ENCODE assay signal across 9 cellular contexts in the genomic region with DNA sequence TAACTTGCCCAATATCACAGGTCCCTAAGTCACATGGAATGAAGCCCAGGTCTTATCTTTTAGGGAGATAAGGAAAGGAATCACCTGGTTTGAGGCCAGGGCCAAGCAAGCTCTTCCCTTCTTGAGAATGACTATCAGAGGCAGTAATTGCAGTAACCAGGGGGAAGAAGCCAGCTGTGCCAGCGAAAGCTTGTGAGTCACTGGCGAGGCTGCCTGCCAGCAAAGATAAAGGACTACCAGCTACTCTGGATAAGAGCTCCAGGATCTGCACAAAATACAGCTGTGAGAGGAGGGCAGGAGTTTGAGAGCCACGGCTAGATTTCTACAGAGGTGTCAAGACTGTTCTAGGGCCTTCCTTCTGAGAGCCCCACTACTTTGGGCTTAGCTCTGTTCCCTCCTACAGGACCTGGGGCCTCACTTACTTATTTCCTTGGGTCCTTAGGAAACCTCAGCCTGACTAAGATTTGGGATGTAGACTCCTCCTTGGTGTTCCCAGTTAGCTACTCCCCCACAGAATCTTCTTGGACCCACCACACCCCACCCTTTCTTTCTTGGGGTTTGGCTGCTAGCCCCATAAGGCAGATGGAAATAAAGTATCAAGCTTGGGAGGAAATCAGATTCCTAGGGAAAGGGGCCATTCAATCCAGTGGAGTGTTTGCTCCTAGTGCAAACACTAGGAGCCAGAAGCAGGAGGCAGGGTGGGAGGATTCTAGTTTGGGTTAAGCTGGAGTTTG. TPM values are rescaled to one million over a fixed set of nuclear protein-coding genes. Genes with fewer than 3 reads are reported as not detected.
A peak's percentile ranks its signal among the peaks of the same experiment; 100 is the strongest.
DNase-seq lines count a peak whose midpoint lies in the region; ATAC-seq, FAIRE-seq and TF ChIP-seq lines count a peak whose summit lies in the region.
"Had no signal": no experiment of that assay in that cellular context is flagged by ENCODE, and none has a peak within 500 bp of the region (broad histone marks: within the 10 kb centered on the region; RNA-seq: fewer than 3 reads in every experiment).

No MANE protein-coding gene starts in this region.

- H4K91ac ChIP-seq in trophoblast cell (ENCODE audit: low read depth, low read length) = peak overlapping the region; percentile 76

- WGBS in trophoblast cell (ENCODE audit: extremely low coverage, insufficient coverage, insufficient read length) = no CpG with 5 or more reads among the region's 3 CpGs

- no peaks in the 10 kb centered on the region for H3K9me3 Mint-ChIP-seq in activated CD4-positive, alpha-beta T cell treated with anti-CD3 and anti-CD28 coated beads, Interleukin-2, amount 10 ng/mL, durations not matched to agents 24 days and 14 days
- no peaks in the 10 kb centered on the region for H3K9me3 Mint-ChIP-seq in activated naive CD8-positive, alpha-beta T cell treated with anti-CD3 and anti-CD28 coated beads, Interleukin-2, amount 50 U/mL, for 24 hours
- H3K9me3 Mint-ChIP-seq: activated naive CD4-positive, alpha-beta T cell treated with anti-CD3 and anti-CD28 coated beads, Interleukin-2, amount 50 U/mL, for 24 hours had no signal

- no peaks in the 10 kb centered on the region for H3K79me2 ChIP-seq in trophoblast cell (ENCODE audit: control insufficient read depth, insufficient read depth, low read length, poor library complexity)
- H3K79me2 ChIP-seq: parathyroid adenoma had no signal

- peak overlapping the region; percentile 15 for H3K14ac ChIP-seq in trophoblast cell (ENCODE audit: low read length)

- no peak overlapping the region for H3K4me3 Mint-ChIP-seq in activated CD4-positive, alpha-beta T cell treated with anti-CD3 and anti-CD28 coated beads, Interleukin-2, amount 10 ng/mL, durations not matched to agents 24 days and 14 days
- H3K4me3 Mint-ChIP-seq in activated naive CD8-positive, alpha-beta T cell treated with anti-CD3 and anti-CD28 coated beads, Interleukin-2, amount 50 U/mL, for 24 hours = no peak overlapping the region
- H3K4me3 Mint-ChIP-seq: activated naive CD4-positive, alpha-beta T cell treated with anti-CD3 and anti-CD28 coated beads, Interleukin-2, amount 50 U/mL, for 24 hours had no signal

- H3K27me3 Mint-ChIP-seq in activated CD4-positive, alpha-beta T cell treated with anti-CD3 and anti-CD28 coated beads, Interleukin-2, amount 10 ng/mL, durations not matched to agents 24 days and 14 days = peaks cover 19% of the 10 kb centered on the region
- H3K27me3 Mint-ChIP-seq in activated naive CD8-positive, alpha-beta T cell treated with anti-CD3 and anti-CD28 coated beads, Interleukin-2, amount 50 U/mL, for 24 hours = no peaks in the 10 kb centered on the region
- H3K27me3 Mint-ChIP-seq: activated naive CD4-positive, alpha-beta T cell treated with anti-CD3 and anti-CD28 coated beads, Interleukin-2, amount 50 U/mL, for 24 hours had no signal

- no peaks in the 10 kb centered on the region for H3K36me3 ChIP-seq in bronchial epithelial cell (ENCODE audit: control insufficient read depth, insufficient read depth, low read length)
- no peaks in the 10 kb centered on the region for H3K36me3 ChIP-seq in trophoblast cell (ENCODE audit: control insufficient read depth in 1 of 2, insufficient read depth in 2 of 2, low read length in 2 of 2)

- H2BK5ac ChIP-seq in trophoblast cell (ENCODE audit: low read depth, low read length, poor library complexity) = peak overlapping the region; percentile 14

- H3K27me3 ChIP-seq in bronchial epithelial cell (ENCODE audit: control insufficient read depth, insufficient read depth, low read length) = no peaks in the 10 kb centered on the region
- H3K27me3 ChIP-seq in trophoblast cell (ENCODE audit: insufficient read depth, low read length) = no peaks in the 10 kb centered on the region

- H3K18ac ChIP-seq in trophoblast cell (ENCODE audit: low read length) = peak overlapping the region; percentile 53

- no peak for TF ChIP-seq CTCF in bronchial epithelial cell (IDR thresholded peaks at IDR 0.05; ENCODE audit: insufficient read depth, low read length, severe bottlenecking)

- H3K4me2 ChIP-seq in trophoblast cell (ENCODE audit: low read length) = no peak overlapping the region

- H3K9me3 ChIP-seq in trophoblast cell (ENCODE audit: insufficient read depth, low read depth, low read length) = no peaks in the 10 kb centered on the region

- H2AFZ ChIP-seq in trophoblast cell (ENCODE audit: insufficient read depth, low read length, poor library complexity) = no peak overlapping the region
- H2AFZ ChIP-seq: parathyroid adenoma had no signal

- no peak overlapping the region for H3K9ac ChIP-seq in trophoblast cell (ENCODE audit: low read length)
- H3K9ac ChIP-seq: parathyroid adenoma had no signal

- no peak overlapping the region for H2BK12ac ChIP-seq in trophoblast cell (ENCODE audit: low read length)

- H3K79me1 ChIP-seq in trophoblast cell (ENCODE audit: low read length) = peaks cover 6% of the 10 kb centered on the region

- H4K12ac ChIP-seq in trophoblast cell (ENCODE audit: low read depth, low read length) = no peak overlapping the region

- H3K27ac ChIP-seq in trophoblast cell (ENCODE audit: low read depth, low read length) = peak overlapping the region; percentile 48
- H3K27ac ChIP-seq: parathyroid adenoma had no signal

- ATAC-seq in activated naive CD8-positive, alpha-beta T cell treated with anti-CD3 and anti-CD28 coated beads, Interleukin-2, amount 50 U/mL, for 24 hours = no peak

- H3K4ac ChIP-seq in trophoblast cell (ENCODE audit: low read depth, low read length) = no peak overlapping the region

- H3K4me3 ChIP-seq in bronchial epithelial cell (ENCODE audit: low read depth, low read length) = no peak overlapping the region
- no peak overlapping the region for H3K4me3 ChIP-seq in trophoblast cell (ENCODE audit: low read depth, low read length)

- H3K27ac Mint-ChIP-seq in activated CD4-positive, alpha-beta T cell treated with anti-CD3 and anti-CD28 coated beads, Interleukin-2, amount 10 ng/mL, durations not matched to agents 24 days and 14 days = no peak overlapping the region
- no peak overlapping the region for H3K27ac Mint-ChIP-seq in activated naive CD8-positive, alpha-beta T cell treated with anti-CD3 and anti-CD28 coated beads, Interleukin-2, amount 50 U/mL, for 24 hours
- H3K27ac Mint-ChIP-seq: activated naive CD4-positive, alpha-beta T cell treated with anti-CD3 and anti-CD28 coated beads, Interleukin-2, amount 50 U/mL, for 24 hours had no signal

- H4K8ac ChIP-seq in trophoblast cell (ENCODE audit: low read depth, low read length) = peak overlapping the region; percentile 2

- no peak overlapping the region for H2AK5ac ChIP-seq in trophoblast cell (ENCODE audit: low read length)

- peaks cover 3 to 6% of the 10 kb centered on the region in 2 experiments for H3K4me1 ChIP-seq in trophoblast cell (ENCODE audit: control insufficient read depth in 1 of 2, insufficient read depth in 2 of 2, low read length in 2 of 2)
- H3K4me1 ChIP-seq: parathyroid adenoma had no signal

- no peaks in the 10 kb centered on the region for H3K4me1 Mint-ChIP-seq in activated CD4-positive, alpha-beta T cell treated with anti-CD3 and anti-CD28 coated beads, Interleukin-2, amount 10 ng/mL, durations not matched to agents 24 days and 14 days
- no peaks in the 10 kb centered on the region for H3K4me1 Mint-ChIP-seq in activated naive CD8-positive, alpha-beta T cell treated with anti-CD3 and anti-CD28 coated beads, Interleukin-2, amount 50 U/mL, for 24 hours
- H3K4me1 Mint-ChIP-seq: activated naive CD4-positive, alpha-beta T cell treated with anti-CD3 and anti-CD28 coated beads, Interleukin-2, amount 50 U/mL, for 24 hours had no signal

- no peak overlapping the region for H3K23ac ChIP-seq in trophoblast cell (ENCODE audit: low read length)

- H2BK120ac ChIP-seq in trophoblast cell (ENCODE audit: insufficient read depth, low read length, poor library complexity) = peak overlapping the region; percentile 49

- FAIRE-seq in bronchial epithelial cell (lab: Jason Lieb, UNC) = no peak

- DNase-seq in HS-27A (ENCODE audit: low read depth) = peak; percentile 52
- peak; percentile 88 for DNase-seq in bronchial epithelial cell (ENCODE audit: low read depth)
- DNase-seq in trophoblast cell = peak; percentile 90 to 95
- no peak for DNase-seq in activated naive CD4-positive, alpha-beta T cell (lab: John Stamatoyannopoulos, UW)
- DNase-seq in activated CD4-positive, alpha-beta T cell treated with anti-CD3 and anti-CD28 coated beads, Interleukin-2, amount 10 ng/mL, durations not matched to agents 24 days and 14 days = no peak
- no peak for DNase-seq in activated naive CD8-positive, alpha-beta T cell treated with anti-CD3 and anti-CD28 coated beads, Interleukin-2, amount 50 U/mL, for 24 hours
- DNase-seq: NCI-H187 treated with DMSO at 0.1 percent for 48 hours had no signal

- intact Hi-C loops in activated CD4-positive, alpha-beta T cell treated with anti-CD3 and anti-CD28 coated beads, Interleukin-2, amount 10 ng/mL, durations not matched to agents 24 days and 14 days (cut with micrococcal nuclease) = no loop called here

- H3K36me3 Mint-ChIP-seq in activated CD4-positive, alpha-beta T cell treated with anti-CD3 and anti-CD28 coated beads, Interleukin-2, amount 10 ng/mL, durations not matched to agents 24 days and 14 days (ENCODE audit: low read depth) = no peaks in the 10 kb centered on the region
- no peaks in the 10 kb centered on the region for H3K36me3 Mint-ChIP-seq in activated naive CD8-positive, alpha-beta T cell treated with anti-CD3 and anti-CD28 coated beads, Interleukin-2, amount 50 U/mL, for 24 hours (ENCODE audit: low read depth)
- H3K36me3 Mint-ChIP-seq: activated naive CD4-positive, alpha-beta T cell treated with anti-CD3 and anti-CD28 coated beads, Interleukin-2, amount 50 U/mL, for 24 hours had no signal

RNA-seq across cellular contexts. Expression of gene CCKBR, which starts 9.6 kb away (rescaled TPM):
- not detected in 2 replicates for total RNA-seq in bronchial epithelial cell
- polyA plus RNA-seq in trophoblast cell (2013) = 198 and 222 TPM in 2 replicates
- total RNA-seq in activated CD4-positive, alpha-beta T cell treated with anti-CD3 and anti-CD28 coated beads, Interleukin-2, amount 10 ng/mL, durations not matched to agents 24 days and 14 days = not detected in 2 replicates

RNA-seq across cellular contexts. Expression of gene CNGA4, which starts 11.1 kb away (rescaled TPM):
- 0.26 TPM in 1 of 2 replicates, not detected in the other for total RNA-seq in bronchial epithelial cell
- polyA plus RNA-seq in trophoblast cell (2013) = 0.14 TPM in 2 replicates
- not detected in 2 replicates for total RNA-seq in activated CD4-positive, alpha-beta T cell treated with anti-CD3 and anti-CD28 coated beads, Interleukin-2, amount 10 ng/mL, durations not matched to agents 24 days and 14 days

RNA-seq across cellular contexts. Expression of gene FHIP1B, which starts 15.6 kb away (rescaled TPM):
- 7.4 and 10.4 TPM in 2 replicates for total RNA-seq in bronchial epithelial cell
- polyA plus RNA-seq in trophoblast cell (2013) = 56.3 and 62.9 TPM in 2 replicates
- total RNA-seq in activated CD4-positive, alpha-beta T cell treated with anti-CD3 and anti-CD28 coated beads, Interleukin-2, amount 10 ng/mL, durations not matched to agents 24 days and 14 days = 19.3 and 20.2 TPM in 2 replicates

RNA-seq across cellular contexts. Expression of gene C11orf42, which starts 44.6 kb away (rescaled TPM):
- total RNA-seq in bronchial epithelial cell = not detected in 2 replicates
- polyA plus RNA-seq in trophoblast cell (2013) = not detected in 2 replicates
- total RNA-seq in activated CD4-positive, alpha-beta T cell treated with anti-CD3 and anti-CD28 coated beads, Interleukin-2, amount 10 ng/mL, durations not matched to agents 24 days and 14 days = not detected in 2 replicates

RNA-seq across cellular contexts. Expression of gene OR52W1, which starts 51.0 kb away (rescaled TPM):
- not detected in 2 replicates for total RNA-seq in bronchial epithelial cell
- polyA plus RNA-seq in trophoblast cell (2013) = not detected in 2 replicates
- total RNA-seq in activated CD4-positive, alpha-beta T cell treated with anti-CD3 and anti-CD28 coated beads, Interleukin-2, amount 10 ng/mL, durations not matched to agents 24 days and 14 days = not detected in 2 replicates

Comparison
In these comparisons a context has a peak if more than half of its experiments do, and no peak if none do; other contexts are left out.
1. DNase-seq: peak in HS-27A (single experiment), bronchial epithelial cell (single experiment) and trophoblast cell (2 of 2); none in activated naive CD4-positive, alpha-beta T cell (0 of 4), activated CD4-positive, alpha-beta T cell treated with anti-CD3 and anti-CD28 coated beads, Interleukin-2, amount 10 ng/mL, durations not matched to agents 24 days and 14 days (single experiment) and activated naive CD8-positive, alpha-beta T cell treated with anti-CD3 and anti-CD28 coated beads, Interleukin-2, amount 50 U/mL, for 24 hours (single experiment).